Comparison of ENCODE assay signal across 29 cellular contexts in the genomic region with DNA sequence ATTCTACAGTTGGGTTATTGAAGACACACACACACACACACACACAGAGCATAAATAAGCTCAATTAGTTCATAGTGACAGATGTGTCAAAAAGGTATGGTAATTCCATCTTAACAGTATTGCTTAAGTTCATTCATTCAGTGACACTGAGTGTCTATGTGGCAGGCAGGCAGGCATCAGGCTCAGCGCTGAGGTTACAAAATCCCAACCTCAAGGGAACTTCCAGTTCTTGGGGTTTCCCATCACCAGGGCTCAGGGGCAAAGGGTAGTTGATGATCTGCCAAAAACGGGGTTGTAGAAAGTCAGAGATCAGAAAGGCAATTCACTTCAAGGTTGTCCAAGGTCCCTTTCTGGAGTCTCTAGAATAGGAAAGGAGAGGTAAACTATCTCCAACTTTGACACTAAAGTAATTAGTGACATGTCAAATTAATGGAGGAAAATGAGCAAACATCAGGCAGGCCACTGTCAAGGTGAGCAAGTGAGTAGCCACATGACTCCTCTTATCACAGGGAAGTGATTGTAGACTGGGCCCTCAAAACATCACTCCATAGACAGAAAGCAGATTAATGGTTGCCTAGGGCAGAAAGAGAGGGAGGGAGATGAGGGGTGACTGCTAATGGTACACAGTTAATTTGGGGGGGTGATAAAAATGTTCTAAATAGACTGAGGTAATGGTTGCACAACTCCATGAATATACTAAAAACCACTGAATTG. TPM values are rescaled to one million over a fixed set of nuclear protein-coding genes. Genes with fewer than 3 reads are reported as not detected.
DNase-seq lines count a peak whose midpoint lies in the region; ATAC-seq and TF ChIP-seq lines count a peak whose summit lies in the region.
"Had no signal": no experiment of that assay in that cellular context is flagged by ENCODE, and none has a peak within 500 bp of the region (broad histone marks: within the 10 kb centered on the region; RNA-seq: fewer than 3 reads in every experiment).

No MANE protein-coding gene starts in this region.

- intact Hi-C loops in activated CD4-positive, alpha-beta T cell treated with anti-CD3 and anti-CD28 coated beads, Interleukin-2, amount 10 ng/mL, durations not matched to agents 24 days and 14 days (cut with micrococcal nuclease): no loop called here

- peaks cover 5% of the 10 kb centered on the region for H3K27me3 Mint-ChIP-seq in activated CD4-positive, alpha-beta T cell treated with anti-CD3 and anti-CD28 coated beads, Interleukin-2, amount 10 ng/mL, durations not matched to agents 24 days and 14 days
- H3K27me3 Mint-ChIP-seq: effector memory CD8-positive, alpha-beta T cell had no signal

- peak; percentile 60 for ATAC-seq in HG03432 (IDR thresholded peaks at IDR 0.05; ENCODE audit: unreplicated experiment)
- ATAC-seq in activated CD4-positive, CD25-positive, alpha-beta regulatory T cell treated with anti-CD3 and anti-CD28 coated beads, Interleukin-2, amount 50 U/mL, for 24 hours: no peak
- no peak for ATAC-seq in activated naive CD4-positive, alpha-beta T cell treated with anti-CD3 and anti-CD28 coated beads, Interleukin-2, amount 50 U/mL, for 72 hours
- ATAC-seq: effector memory CD8-positive, alpha-beta T cell; esophagus mucosa; natural killer cell treated with Interleukin-12 subunit alpha and Interleukin-12 subunit beta and Interleukin-15 and Interleukin-18, amount 100 ng/mL, for 72 hours; stimulated activated naive CD8-positive, alpha-beta T cell treated with anti-CD3 and anti-CD28 coated beads, Interleukin-15, amount 100 ng/mL, for 72 hours had no signal

- no peak overlapping the region for H3K27ac ChIP-seq in hepatocyte
- H3K27ac ChIP-seq: 22Rv1, brain microvascular endothelial cell, left ventricle myocardium inferior, parathyroid adenoma, right lobe of liver, thyroid gland had no signal

- H2AFZ ChIP-seq in hepatocyte: no peak overlapping the region
- H2AFZ ChIP-seq: parathyroid adenoma had no signal

- no peak overlapping the region for H3K4me3 Mint-ChIP-seq in activated CD4-positive, alpha-beta T cell treated with anti-CD3 and anti-CD28 coated beads, Interleukin-2, amount 10 ng/mL, durations not matched to agents 24 days and 14 days
- H3K4me3 Mint-ChIP-seq: effector memory CD8-positive, alpha-beta T cell; natural killer cell treated with Interleukin-12 subunit alpha and Interleukin-12 subunit beta and Interleukin-15 and Interleukin-18, amount 100 ng/mL, for 72 hours; stimulated activated naive CD8-positive, alpha-beta T cell treated with anti-CD3 and anti-CD28 coated beads, Interleukin-15, amount 100 ng/mL, for 72 hours had no signal

- H3K4me1 Mint-ChIP-seq in activated CD4-positive, alpha-beta T cell treated with anti-CD3 and anti-CD28 coated beads, Interleukin-2, amount 10 ng/mL, durations not matched to agents 24 days and 14 days: no peaks in the 10 kb centered on the region
- H3K4me1 Mint-ChIP-seq: stimulated activated naive CD8-positive, alpha-beta T cell treated with anti-CD3 and anti-CD28 coated beads, Interleukin-15, amount 100 ng/mL, for 72 hours had no signal

- H3K4me2 ChIP-seq in hepatocyte: no peak overlapping the region

- no peak overlapping the region for H3K27ac Mint-ChIP-seq in activated naive CD4-positive, alpha-beta T cell treated with anti-CD3 and anti-CD28 coated beads, Interleukin-2, amount 50 U/mL, for 72 hours
- H3K27ac Mint-ChIP-seq in activated CD4-positive, alpha-beta T cell treated with anti-CD3 and anti-CD28 coated beads, Interleukin-2, amount 10 ng/mL, durations not matched to agents 24 days and 14 days: no peak overlapping the region
- H3K27ac Mint-ChIP-seq: effector memory CD8-positive, alpha-beta T cell; natural killer cell treated with Interleukin-12 subunit alpha and Interleukin-12 subunit beta and Interleukin-15 and Interleukin-18, amount 100 ng/mL, for 72 hours; stimulated activated naive CD8-positive, alpha-beta T cell treated with anti-CD3 and anti-CD28 coated beads, Interleukin-15, amount 100 ng/mL, for 72 hours had no signal

- no peak overlapping the region for H3K4me3 ChIP-seq in hepatocyte
- H3K4me3 ChIP-seq: left ventricle myocardium inferior, MG63, right lobe of liver, thyroid gland had no signal

- H3K9me3 Mint-ChIP-seq in activated naive CD4-positive, alpha-beta T cell treated with anti-CD3 and anti-CD28 coated beads, Interleukin-2, amount 50 U/mL, for 72 hours: no peaks in the 10 kb centered on the region
- H3K9me3 Mint-ChIP-seq in activated CD4-positive, alpha-beta T cell treated with anti-CD3 and anti-CD28 coated beads, Interleukin-2, amount 10 ng/mL, durations not matched to agents 24 days and 14 days: no peaks in the 10 kb centered on the region
- H3K9me3 Mint-ChIP-seq: effector memory CD8-positive, alpha-beta T cell; natural killer cell treated with Interleukin-12 subunit alpha and Interleukin-12 subunit beta and Interleukin-15 and Interleukin-18, amount 100 ng/mL, for 72 hours; stimulated activated naive CD8-positive, alpha-beta T cell treated with anti-CD3 and anti-CD28 coated beads, Interleukin-15, amount 100 ng/mL, for 72 hours had no signal

- no peaks in the 10 kb centered on the region for H3K9me3 ChIP-seq in hepatocyte (ENCODE audit: low read depth)
- H3K9me3 ChIP-seq: left ventricle myocardium inferior, MG63, right lobe of liver, thyroid gland had no signal

- H3K36me3 ChIP-seq in hepatocyte (replicated peaks; ENCODE audit: insufficient read depth, low read depth): no peaks in the 10 kb centered on the region
- H3K36me3 ChIP-seq: brain microvascular endothelial cell, left ventricle myocardium inferior, MG63, right lobe of liver, thyroid gland had no signal

- no peaks in the 10 kb centered on the region for H3K79me2 ChIP-seq in hepatocyte
- H3K79me2 ChIP-seq: parathyroid adenoma had no signal

- no peak for TF ChIP-seq CTCF in hepatocyte (IDR thresholded peaks at IDR 0.05; ENCODE audit: poor library complexity)

- no peaks in the 10 kb centered on the region for H3K9me2 ChIP-seq in hepatocyte (replicated peaks; ENCODE audit: insufficient read depth)

- H3K4me1 ChIP-seq in hepatocyte (ENCODE audit: insufficient read depth): peaks cover 4% of the 10 kb centered on the region
- H3K4me1 ChIP-seq: parathyroid adenoma, right lobe of liver had no signal

- WGBS in hepatocyte (ENCODE audit: low lambda C conversion rate, missing lambda C conversion rate): 46% methylated on average over 2 of the region's 2 CpGs

- H3K27me3 ChIP-seq in hepatocyte: no peaks in the 10 kb centered on the region
- H3K27me3 ChIP-seq: brain microvascular endothelial cell, MG63, right lobe of liver, thyroid gland had no signal

- DNase-seq in NOMO-1 treated with DMSO at 0.1 percent for 48 hours (lab: John Stamatoyannopoulos, UW; ENCODE audit: unreplicated experiment): peak; percentile 59
- DNase-seq in NOMO-1 treated with dmso at 0.1 percent for 144 hours (lab: John Stamatoyannopoulos, UW; ENCODE audit: unreplicated experiment): no peak
- peak; percentile 19 for DNase-seq in hepatocyte (ENCODE audit: low spot score)
- DNase-seq in cortex of kidney (lab: John Stamatoyannopoulos, UW): no peak
- DNase-seq in activated naive CD4-positive, alpha-beta T cell treated with anti-CD3 and anti-CD28 coated beads, Interleukin-2, amount 50 U/mL, for 72 hours (ENCODE audit: low spot score in 2 of 2): no peak
- no peak for DNase-seq in activated CD4-positive, alpha-beta T cell treated with anti-CD3 and anti-CD28 coated beads, Interleukin-2, amount 10 ng/mL, durations not matched to agents 24 days and 14 days
- DNase-seq: activated CD4-positive, alpha-beta T cell treated with anti-CD3 and anti-CD28 coated beads for 1 hour; activated gamma-delta T cell treated with Interleukin-2 at 50 U/mL for 16 hours; activated T-cell treated with anti-CD3 and anti-CD28 coated beads, Interleukin-2, amount 50 U/mL, for 1 hour; brain microvascular endothelial cell; effector memory CD8-positive, alpha-beta T cell; EL; foreskin melanocyte; KBM-7; left ventricle myocardium inferior; MG63; midbrain; NCI-H1417 treated with DMSO at 0.1 percent for 48 hours; NCI-H446 treated with DMSO at 0.1 percent for 48 hours; right lobe of liver; SHP77; stimulated activated naive CD8-positive, alpha-beta T cell treated with anti-CD3 and anti-CD28 coated beads, Interleukin-15, amount 100 ng/mL, for 72 hours; thyroid gland had no signal

- no peaks in the 10 kb centered on the region for H3K36me3 Mint-ChIP-seq in activated naive CD4-positive, alpha-beta T cell treated with anti-CD3 and anti-CD28 coated beads, Interleukin-2, amount 50 U/mL, for 72 hours
- H3K36me3 Mint-ChIP-seq in activated CD4-positive, alpha-beta T cell treated with anti-CD3 and anti-CD28 coated beads, Interleukin-2, amount 10 ng/mL, durations not matched to agents 24 days and 14 days (ENCODE audit: low read depth): no peaks in the 10 kb centered on the region
- H3K36me3 Mint-ChIP-seq: natural killer cell treated with Interleukin-12 subunit alpha and Interleukin-12 subunit beta and Interleukin-15 and Interleukin-18, amount 100 ng/mL, for 72 hours had no signal

- no peaks in the 10 kb centered on the region for H4K20me1 ChIP-seq in hepatocyte (ENCODE audit: insufficient read depth, poor library complexity, severe bottlenecking)

RNA-seq across cellular contexts. Expression of a gene that starts 41.8 kb away (rescaled TPM):
- total RNA-seq in hepatocyte: 9.2 and 11.8 TPM in 2 replicates
- 15.6 and 16.0 TPM in 2 replicates for polyA plus RNA-seq in hepatocyte
- total RNA-seq in activated naive CD4-positive, alpha-beta T cell treated with anti-CD3 and anti-CD28 coated beads, Interleukin-2, amount 50 U/mL, for 72 hours: under 1 TPM in 1 of 2 donors, not detected in 1; 0.27 TPM
- total RNA-seq in activated CD4-positive, alpha-beta T cell treated with anti-CD3 and anti-CD28 coated beads, Interleukin-2, amount 10 ng/mL, durations not matched to agents 24 days and 14 days: 0.05 TPM in 1 of 2 replicates, not detected in the other
- total RNA-seq: natural killer cell treated with Interleukin-12 subunit alpha and Interleukin-12 subunit beta and Interleukin-15 and Interleukin-18, amount 100 ng/mL, for 72 hours had no signal

Comparison
In these comparisons a context has a peak if more than half of its experiments do, and no peak if none do; other contexts are left out.
1. DNase-seq: peak in NOMO-1 treated with DMSO at 0.1 percent for 48 hours (single experiment) and hepatocyte (single experiment); none in NOMO-1 treated with dmso at 0.1 percent for 144 hours (single experiment), cortex of kidney (single experiment), activated naive CD4-positive, alpha-beta T cell treated with anti-CD3 and anti-CD28 coated beads, Interleukin-2, amount 50 U/mL, for 72 hours (0 of 2) and activated CD4-positive, alpha-beta T cell treated with anti-CD3 and anti-CD28 coated beads, Interleukin-2, amount 10 ng/mL, durations not matched to agents 24 days and 14 days (single experiment).